In the genomic region with DNA sequence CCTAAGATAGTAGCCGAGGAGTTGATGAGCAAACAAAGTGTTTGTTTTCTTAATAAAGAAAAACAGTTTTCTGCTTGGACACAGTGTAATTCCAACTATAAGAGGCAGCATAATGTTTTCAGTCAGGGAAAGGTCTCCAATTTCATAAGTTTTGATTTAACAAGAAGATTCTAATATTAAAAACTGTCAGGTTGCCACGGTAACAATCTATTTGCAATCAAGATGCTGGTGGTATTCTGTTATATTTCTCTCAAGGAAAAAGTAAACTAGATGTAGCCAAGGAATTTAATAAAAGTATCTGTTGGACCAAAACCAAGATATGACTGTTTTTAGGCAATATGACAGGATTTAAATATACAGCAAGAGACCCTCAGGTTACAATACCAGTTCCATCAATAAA, we compare ENCODE assay signal across 22 cellular contexts.
A peak's percentile ranks its signal among the peaks of the same experiment; 100 is the strongest.
DNase-seq lines count a peak whose midpoint lies in the region; FAIRE-seq and TF ChIP-seq lines count a peak whose summit lies in the region.
"Had no signal": no experiment of that assay in that cellular context is flagged by ENCODE, and none has a peak within 500 bp of the region (broad histone marks: within the 10 kb centered on the region; RNA-seq: fewer than 3 reads in every experiment).

No MANE protein-coding gene starts in this region.

- H3K9me3 ChIP-seq in Loucy (ENCODE audit: insufficient read depth, low read depth, low read length) (no peaks in the 10 kb centered on the region), astrocyte (ENCODE audit: insufficient read depth, low read depth, low read length) (no peaks in the 10 kb centered on the region), esophagus squamous epithelium (no peaks in the 10 kb centered on the region)
- H3K9me3 ChIP-seq: BE2C, Caco-2 had no signal

- H3K9me3 Mint-ChIP-seq in astrocyte (ENCODE audit: unreplicated experiment) (no peaks in the 10 kb centered on the region), endothelial cell (ENCODE audit: unreplicated experiment) (no peaks in the 10 kb centered on the region), nephron (no peaks in the 10 kb centered on the region)
- H3K9me3 Mint-ChIP-seq in activated T-helper 2 cell treated with anti-CD3 and anti-CD28 coated beads, Interferon-gamma antibody, Interleukin-2, Interleukin-4, amounts not matched to agents 10 μg/mL and 5 μg/mL and 100 μg/mL, durations not matched to agents 14 hours and 24 hours and 36 hours, result no peaks in the 10 kb centered on the region
- H3K9me3 Mint-ChIP-seq: GM23338 had no signal

- H3K79me2 ChIP-seq in Loucy (ENCODE audit: insufficient read depth, low read length) (peaks cover 6% of the 10 kb centered on the region), astrocyte (ENCODE audit: insufficient read depth, low read length) (no peaks in the 10 kb centered on the region)

- H3K9me2 ChIP-seq in Loucy (replicated peaks; ENCODE audit: low read depth, low read length), result no peaks in the 10 kb centered on the region

- H3K4me3 ChIP-seq in Loucy (ENCODE audit: low read length, poor library complexity, severe bottlenecking), result no peak overlapping the region
- H3K4me3 ChIP-seq in astrocyte (ENCODE audit: insufficient read depth, low read depth, low read length), result no peak overlapping the region
- H3K4me3 ChIP-seq in esophagus squamous epithelium, result no peak overlapping the region
- H3K4me3 ChIP-seq: GM23338 had no signal

- no peak overlapping the region for H3K27ac ChIP-seq in astrocyte (ENCODE audit: low read depth, low read length)
- H3K27ac ChIP-seq in esophagus squamous epithelium, result no peak overlapping the region

- DNase-seq in astrocyte (ENCODE audit: low read depth), result no peak
- DNase-seq in endothelial cell (ENCODE audit: low spot score), result no peak
- no peak for DNase-seq in esophagus squamous epithelium (lab: John Stamatoyannopoulos, UW)
- no peak for DNase-seq in RKO (ENCODE audit: low spot score)
- DNase-seq in NCI-H1092 treated with DMSO at 0.1 percent for 48 hours (lab: John Stamatoyannopoulos, UW), result no peak
- no peak for DNase-seq in activated T-helper 2 cell treated with anti-CD3 and anti-CD28 coated beads, Interferon-gamma antibody, Interleukin-2, Interleukin-4, amounts not matched to agents 10 μg/mL and 5 μg/mL and 100 μg/mL, durations not matched to agents 14 hours and 24 hours and 36 hours (ENCODE audit: low spot score)
- DNase-seq: 8988T; ACHN; BE2C; C1 segment of cervical spinal cord; Caco-2; CD4-positive, CD25-positive, alpha-beta regulatory T cell; HCEC 1CT; IMR-90 had no signal

- H3K9ac ChIP-seq in Loucy (ENCODE audit: low read depth, low read length, poor library complexity, severe bottlenecking) (no peak overlapping the region), astrocyte (ENCODE audit: low read length) (no peak overlapping the region)

- H4K20me1 ChIP-seq in Loucy (ENCODE audit: insufficient read depth, low read length, poor library complexity, severe bottlenecking) (no peaks in the 10 kb centered on the region), astrocyte (ENCODE audit: insufficient read depth, low read length) (no peaks in the 10 kb centered on the region)

- H3K36me3 ChIP-seq in Loucy (ENCODE audit: insufficient read depth, low read length) (no peaks in the 10 kb centered on the region), astrocyte (ENCODE audit: insufficient read depth, low read length) (no peaks in the 10 kb centered on the region), esophagus squamous epithelium (no peaks in the 10 kb centered on the region)
- H3K36me3 ChIP-seq: BE2C had no signal

- H3F3A ChIP-seq in Loucy (ENCODE audit: low read depth), result no peaks in the 10 kb centered on the region

- TF ChIP-seq POLR2A in esophagus squamous epithelium (IDR thresholded peaks at IDR 0.05), result no peak

- H3K4me3 Mint-ChIP-seq in astrocyte (ENCODE audit: unreplicated experiment), result no peak overlapping the region
- H3K4me3 Mint-ChIP-seq in endothelial cell (ENCODE audit: unreplicated experiment), result no peak overlapping the region
- no peak overlapping the region for H3K4me3 Mint-ChIP-seq in nephron
- H3K4me3 Mint-ChIP-seq in activated T-helper 2 cell treated with anti-CD3 and anti-CD28 coated beads, Interferon-gamma antibody, Interleukin-2, Interleukin-4, amounts not matched to agents 10 μg/mL and 5 μg/mL and 100 μg/mL, durations not matched to agents 14 hours and 24 hours and 36 hours (ENCODE audit: low read depth), result no peak overlapping the region
- H3K4me3 Mint-ChIP-seq: CD4-positive, CD25-positive, alpha-beta regulatory T cell; GM23338 had no signal

- no peak for FAIRE-seq in astrocyte (lab: Jason Lieb, UNC)
- FAIRE-seq: G401.6, GM12892, GM18507, H54, HTR-8/SVneo had no signal

- H3K4me1 Mint-ChIP-seq in astrocyte (ENCODE audit: low read depth, unreplicated experiment) (peaks cover 57% of the 10 kb centered on the region), endothelial cell (ENCODE audit: unreplicated experiment) (peaks cover 36% of the 10 kb centered on the region), nephron (peaks cover 16% of the 10 kb centered on the region)
- peaks cover 8% of the 10 kb centered on the region for H3K4me1 Mint-ChIP-seq in activated T-helper 2 cell treated with anti-CD3 and anti-CD28 coated beads, Interferon-gamma antibody, Interleukin-2, Interleukin-4, amounts not matched to agents 10 μg/mL and 5 μg/mL and 100 μg/mL, durations not matched to agents 14 hours and 24 hours and 36 hours (ENCODE audit: low read depth)

- peaks cover 54% of the 10 kb centered on the region for H3K4me1 ChIP-seq in Loucy (ENCODE audit: insufficient read depth, low read length, poor library complexity, severe bottlenecking)
- peaks cover 5% of the 10 kb centered on the region for H3K4me1 ChIP-seq in astrocyte (ENCODE audit: insufficient read depth, low read length)
- peaks cover 0 to 6% (median 0%) of the 10 kb centered on the region in 3 donors for H3K4me1 ChIP-seq in esophagus squamous epithelium
- H3K4me1 ChIP-seq: Caco-2 had no signal

- H3K27me3 ChIP-seq in Loucy (ENCODE audit: insufficient read depth, low read length, poor library complexity, severe bottlenecking), result no peaks in the 10 kb centered on the region
- no peaks in the 10 kb centered on the region for H3K27me3 ChIP-seq in astrocyte (ENCODE audit: insufficient read depth, low read length)
- no peaks in the 10 kb centered on the region for H3K27me3 ChIP-seq in esophagus squamous epithelium
- H3K27me3 ChIP-seq: BE2C had no signal

- H3K36me3 Mint-ChIP-seq in astrocyte (ENCODE audit: low read depth, unreplicated experiment), result peaks cover 8% of the 10 kb centered on the region
- no peaks in the 10 kb centered on the region for H3K36me3 Mint-ChIP-seq in endothelial cell (ENCODE audit: low read depth, unreplicated experiment)
- H3K36me3 Mint-ChIP-seq in nephron (ENCODE audit: low read depth), result no peaks in the 10 kb centered on the region
- no peaks in the 10 kb centered on the region for H3K36me3 Mint-ChIP-seq in activated T-helper 2 cell treated with anti-CD3 and anti-CD28 coated beads, Interferon-gamma antibody, Interleukin-2, Interleukin-4, amounts not matched to agents 10 μg/mL and 5 μg/mL and 100 μg/mL, durations not matched to agents 14 hours and 24 hours and 36 hours (ENCODE audit: low read depth)

- H3K4me2 ChIP-seq in Loucy (ENCODE audit: low read depth, low read length, poor library complexity, severe bottlenecking) (peak overlapping the region; percentile 41), astrocyte (ENCODE audit: low read length) (no peak overlapping the region)
- H3K4me2 ChIP-seq: GM23338 had no signal

- H3K27me3 Mint-ChIP-seq in astrocyte (ENCODE audit: low read depth, unreplicated experiment), result no peaks in the 10 kb centered on the region
- peaks cover 3% of the 10 kb centered on the region for H3K27me3 Mint-ChIP-seq in endothelial cell (ENCODE audit: unreplicated experiment)
- H3K27me3 Mint-ChIP-seq in nephron (ENCODE audit: low read depth), result no peaks in the 10 kb centered on the region
- H3K27me3 Mint-ChIP-seq in activated T-helper 2 cell treated with anti-CD3 and anti-CD28 coated beads, Interferon-gamma antibody, Interleukin-2, Interleukin-4, amounts not matched to agents 10 μg/mL and 5 μg/mL and 100 μg/mL, durations not matched to agents 14 hours and 24 hours and 36 hours (ENCODE audit: low read depth), result no peaks in the 10 kb centered on the region
- H3K27me3 Mint-ChIP-seq: CD4-positive, CD25-positive, alpha-beta regulatory T cell had no signal

- intact Hi-C loops in esophagus squamous epithelium (cut with DNase I), result no loop called here
- intact Hi-C loops in activated T-helper 2 cell treated with anti-CD3 and anti-CD28 coated beads, Interferon-gamma antibody, Interleukin-2, Interleukin-4, amounts not matched to agents 10 μg/mL and 5 μg/mL and 100 μg/mL, durations not matched to agents 14 hours and 24 hours and 36 hours (cut with micrococcal nuclease), result no loop called here

- H2AFZ ChIP-seq in Loucy (ENCODE audit: low read length) (no peak overlapping the region), astrocyte (ENCODE audit: low read depth, low read length) (no peak overlapping the region)
- H2AFZ ChIP-seq: GM23338 had no signal

- peak overlapping the region; percentile 95 for H3K27ac Mint-ChIP-seq in astrocyte (ENCODE audit: unreplicated experiment)
- H3K27ac Mint-ChIP-seq in endothelial cell (ENCODE audit: unreplicated experiment), result peak overlapping the region; percentile 82
- H3K27ac Mint-ChIP-seq in nephron, result peak overlapping the region; percentile 15 to 82 (median 16)
- no peak overlapping the region for H3K27ac Mint-ChIP-seq in activated T-helper 2 cell treated with anti-CD3 and anti-CD28 coated beads, Interferon-gamma antibody, Interleukin-2, Interleukin-4, amounts not matched to agents 10 μg/mL and 5 μg/mL and 100 μg/mL, durations not matched to agents 14 hours and 24 hours and 36 hours
- H3K27ac Mint-ChIP-seq: CD4-positive, CD25-positive, alpha-beta regulatory T cell had no signal

- TF ChIP-seq CTCF in Loucy (conservative IDR thresholded peaks at IDR 0.05; ENCODE audit: low read length) (no peak), astrocyte (IDR thresholded peaks at IDR 0.05; ENCODE audit: insufficient read depth, low read depth, low read length) (no peak), endothelial cell (IDR thresholded peaks at IDR 0.05; ENCODE audit: unreplicated experiment) (no peak), nephron (IDR thresholded peaks at IDR 0.05; ENCODE audit: unreplicated experiment in 3 of 3) (no peak), esophagus squamous epithelium (IDR thresholded peaks at IDR 0.05) (no peak)

- 92 to 95% methylated on average over 2 of the region's 2 CpGs for WGBS in esophagus squamous epithelium, 2 donors
